19 cellular contexts compared by ENCODE assay signal in the genomic region with DNA sequence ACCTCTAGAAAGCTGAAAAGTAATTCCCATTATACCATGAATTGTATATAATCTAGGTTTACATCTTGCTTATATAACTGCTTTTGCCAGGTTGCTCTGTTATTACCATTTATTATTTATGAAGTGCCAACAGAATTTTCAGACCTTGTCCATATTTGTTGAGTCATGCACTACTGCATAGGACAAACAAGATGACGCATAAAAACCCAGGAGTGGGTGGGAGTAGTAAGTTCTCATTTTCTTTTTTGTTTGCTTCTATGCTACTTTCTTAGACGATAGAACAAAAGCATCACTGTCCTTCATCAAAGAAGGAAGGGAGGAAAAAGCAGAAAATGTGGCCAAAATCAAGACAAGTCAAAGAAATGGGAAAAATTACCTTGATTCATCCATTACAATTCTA.
A peak's percentile ranks its signal among the peaks of the same experiment; 100 is the strongest.
DNase-seq lines count a peak whose midpoint lies in the region; ATAC-seq, FAIRE-seq and TF ChIP-seq lines count a peak whose summit lies in the region.
"Had no signal": no experiment of that assay in that cellular context is flagged by ENCODE, and none has a peak within 500 bp of the region (broad histone marks: within the 10 kb centered on the region; RNA-seq: fewer than 3 reads in every experiment).

No MANE protein-coding gene starts in this region.

- H3K27ac Mint-ChIP-seq in activated CD8-positive, alpha-beta T cell treated with anti-CD3 and anti-CD28 coated beads for 36 hours, result no peak overlapping the region
- H3K27ac Mint-ChIP-seq: activated B cell treated with CpG ODN at 0.5 μM for 24 hours; naive thymus-derived CD8-positive, alpha-beta T cell had no signal

- H3K4me3 Mint-ChIP-seq in activated CD8-positive, alpha-beta T cell treated with anti-CD3 and anti-CD28 coated beads for 36 hours, result no peak overlapping the region
- H3K4me3 Mint-ChIP-seq: activated B cell treated with CpG ODN at 0.5 μM for 24 hours; naive thymus-derived CD8-positive, alpha-beta T cell had no signal

- H3K4me3 ChIP-seq in fibroblast of pulmonary artery (replicated peaks; ENCODE audit: low read depth, low read length), result no peak overlapping the region
- H3K4me3 ChIP-seq: ascending aorta, dorsolateral prefrontal cortex, psoas muscle had no signal

- ATAC-seq in GM19397 (IDR thresholded peaks at IDR 0.05; ENCODE audit: unreplicated experiment) (no peak), GM21717 (IDR thresholded peaks at IDR 0.05; ENCODE audit: unreplicated experiment) (no peak)
- ATAC-seq in activated CD8-positive, alpha-beta T cell treated with anti-CD3 and anti-CD28 coated beads for 36 hours, result no peak
- ATAC-seq: naive thymus-derived CD8-positive, alpha-beta T cell; psoas muscle had no signal

- peak; percentile 13 for DNase-seq in CD1c-positive myeloid dendritic cell (ENCODE audit: extremely low spot score)
- DNase-seq in HTR-8/SVneo (ENCODE audit: insufficient read length, low spot score), result peak; percentile 15
- peak; percentile 70 for DNase-seq in SK-MEL-5 (ENCODE audit: low read depth, low spot score)
- peak; percentile 78 for DNase-seq in fibroblast of pulmonary artery (ENCODE audit: low read depth)
- no peak for DNase-seq in ecto neural progenitor cell (ENCODE audit: low spot score)
- no peak for DNase-seq in activated CD8-positive, alpha-beta T cell treated with anti-CD3 and anti-CD28 coated beads for 36 hours
- DNase-seq: activated B cell treated with CpG ODN at 0.5 μM for 24 hours; dorsolateral prefrontal cortex; naive thymus-derived CD8-positive, alpha-beta T cell; NCI-H1694 treated with DMSO at 0.1 percent for 48 hours; NCI-H446; psoas muscle; T-helper 1 cell had no signal

- no peaks in the 10 kb centered on the region for H3K9me3 Mint-ChIP-seq in activated CD8-positive, alpha-beta T cell treated with anti-CD3 and anti-CD28 coated beads for 36 hours
- H3K9me3 Mint-ChIP-seq: activated B cell treated with CpG ODN at 0.5 μM for 24 hours had no signal

- in situ Hi-C loops in SK-MEL-5 (cut with HindIII; ENCODE audit: low pct_unique_long_range_greater_than_20kb, low sequenced_read_pairs), result no loop called here

- TF ChIP-seq CTCF in fibroblast of pulmonary artery (IDR thresholded peaks at IDR 0.05; ENCODE audit: low read length, missing control alignments), result no peak
- TF ChIP-seq CTCF in activated CD8-positive, alpha-beta T cell treated with anti-CD3 and anti-CD28 coated beads for 36 hours (IDR thresholded peaks at IDR 0.05), result no peak

- CTCF ChIA-PET in activated CD8-positive, alpha-beta T cell treated with anti-CD3 and anti-CD28 coated beads for 36 hours (lab: Charles Lee), result no interaction called here

- POLR2A ChIA-PET in activated CD8-positive, alpha-beta T cell treated with anti-CD3 and anti-CD28 coated beads for 36 hours (lab: Charles Lee), result no interaction called here

- no peaks in the 10 kb centered on the region for H3K27me3 Mint-ChIP-seq in activated CD8-positive, alpha-beta T cell treated with anti-CD3 and anti-CD28 coated beads for 36 hours
- H3K27me3 Mint-ChIP-seq: naive thymus-derived CD8-positive, alpha-beta T cell had no signal

- no peak for FAIRE-seq in HTR-8/SVneo (lab: Jason Lieb, UNC)
- FAIRE-seq: D721Med, GM18507, GM19239 had no signal

- H3K4me1 Mint-ChIP-seq in activated CD8-positive, alpha-beta T cell treated with anti-CD3 and anti-CD28 coated beads for 36 hours (ENCODE audit: low read depth), result no peaks in the 10 kb centered on the region
- H3K4me1 Mint-ChIP-seq: activated B cell treated with CpG ODN at 0.5 μM for 24 hours had no signal

- intact Hi-C loops in activated CD8-positive, alpha-beta T cell treated with anti-CD3 and anti-CD28 coated beads for 36 hours (cut with micrococcal nuclease), result no loop called here

- no peaks in the 10 kb centered on the region for H3K36me3 Mint-ChIP-seq in activated CD8-positive, alpha-beta T cell treated with anti-CD3 and anti-CD28 coated beads for 36 hours (ENCODE audit: low read depth)

Comparison
In these comparisons a context has a peak if more than half of its experiments do, and no peak if none do; other contexts are left out.
1. DNase-seq: peak in CD1c-positive myeloid dendritic cell (single experiment), HTR-8/SVneo (single experiment), SK-MEL-5 (single experiment) and fibroblast of pulmonary artery (single experiment); none in ecto neural progenitor cell (single experiment) and activated CD8-positive, alpha-beta T cell treated with anti-CD3 and anti-CD28 coated beads for 36 hours (single experiment).